In genomic region chr22:40898850-40899357, GRCh38 we compare ENCODE assay signal across 8 cellular contexts. TPM values are rescaled to one million over a fixed set of nuclear protein-coding genes. Genes with fewer than 3 reads are reported as not detected.
DNase-seq lines count a peak whose midpoint lies in the region; ATAC-seq and TF ChIP-seq lines count a peak whose summit lies in the region.

No MANE protein-coding gene starts in this region.

- H3K27ac ChIP-seq in RWPE2 (ENCODE audit: poor library complexity, severe bottlenecking) (no peak overlapping the region), lung (ENCODE audit: low read depth in 1 of 2, low read length in 1 of 2) (no peak overlapping the region)

- H3K27me3 ChIP-seq in RWPE2 (ENCODE audit: insufficient read depth, poor library complexity, severe bottlenecking) (no peaks in the 10 kb centered on the region), lung (ENCODE audit: control insufficient read depth, insufficient read depth) (no peaks in the 10 kb centered on the region)

- DNase-seq in NCI-H1436 (lab: John Stamatoyannopoulos, UW) (peak; percentile 31), NCI-H1436 treated with DMSO at 0.1 percent for 48 hours (lab: John Stamatoyannopoulos, UW) (no peak), KG1 (lab: John Stamatoyannopoulos, UW) (peak; percentile 3), RWPE2 (ENCODE audit: low spot score) (no peak), cerebellum (ENCODE audit: low spot score) (peak; percentile 61), lung (ENCODE audit: low spot score) (no peak)
- no peak for DNase-seq in effector CD8-positive, alpha-beta T cell (lab: John Stamatoyannopoulos, UW)

- 43 to 50% methylated on average over 3 of the region's 3 CpGs for WGBS in lung, 2 donors

- H3K9me3 ChIP-seq in RWPE2 (ENCODE audit: severe bottlenecking) (no peaks in the 10 kb centered on the region), lung (ENCODE audit: control insufficient read depth in 2 of 2, insufficient read depth in 1 of 2, low read length in 1 of 2) (no peaks in the 10 kb centered on the region)

- H3K36me3 ChIP-seq in RWPE2 (ENCODE audit: low read depth) (peaks cover 10% of the 10 kb centered on the region), lung (ENCODE audit: control insufficient read depth in 2 of 2, insufficient read depth in 2 of 2, low read length in 2 of 2) (peaks cover 2% of the 10 kb centered on the region in 2 donors)

- TF ChIP-seq CTCF in RWPE2 (IDR thresholded peaks at IDR 0.05; ENCODE audit: poor library complexity, severe bottlenecking), result peak; percentile 77
- peak; percentile 5 for TF ChIP-seq CTCF in lung (IDR thresholded peaks at IDR 0.05; ENCODE audit: control extremely low read depth, extremely low read depth)

- ATAC-seq in RWPE2 (ENCODE audit: low read depth) (peak; percentile 41; the same call in 1 of the 3 replicates), lung (ENCODE audit: insufficient read depth, low FRiP score) (no peak), GM21619 (IDR thresholded peaks at IDR 0.05; ENCODE audit: unreplicated experiment) (no peak)

- no peak overlapping the region for H3K4me3 ChIP-seq in RWPE2 (ENCODE audit: severe bottlenecking)
- H3K4me3 ChIP-seq in lung, result no peak overlapping the region

- H3K4me1 ChIP-seq in RWPE2 (ENCODE audit: insufficient read depth, poor library complexity, severe bottlenecking) (no peaks in the 10 kb centered on the region), lung (ENCODE audit: control insufficient read depth in 2 of 2, insufficient read depth in 2 of 2, low read length in 2 of 2) (peaks cover 0 to 5% of the 10 kb centered on the region in 2 donors)

RNA-seq across cellular contexts. Expression of gene DNAJB7, which starts 37.0 kb away (rescaled TPM):
- not detected for total RNA-seq in cerebellum
- not detected for total RNA-seq in lung
- not detected for polyA plus RNA-seq in lung

RNA-seq across cellular contexts. Expression of gene XPNPEP3, which starts 42.0 kb away (rescaled TPM):
- total RNA-seq in cerebellum (10.5 TPM), lung (10 to 100 TPM; 14.4 to 24.1 TPM)
- 1 to 10 TPM; 5.1 to 6.3 TPM for polyA plus RNA-seq in lung

RNA-seq across cellular contexts. Expression of gene ST13, which starts 42.5 kb away (rescaled TPM):
- 111 TPM for total RNA-seq in cerebellum
- 100 to 1,000 TPM; 145 to 208 TPM for total RNA-seq in lung
- polyA plus RNA-seq in lung, result 100 to 1,000 TPM in 1 of 2 donors, 10 to 100 TPM in 1; 61.9 to 118 TPM

RNA-seq across cellular contexts. Expression of gene RBX1, which starts 52.3 kb away (rescaled TPM):
- 49.8 TPM for total RNA-seq in cerebellum
- 10 to 100 TPM; 44.8 to 55.8 TPM for total RNA-seq in lung
- polyA plus RNA-seq in lung, result 100 to 1,000 TPM in 1 of 2 donors, 10 to 100 TPM in 1; 72.2 to 144 TPM

Comparison
In these comparisons a context has a peak if more than half of its experiments do, and no peak if none do; other contexts are left out.
1. DNase-seq: peak in NCI-H1436 (single experiment), KG1 (single experiment) and cerebellum (single experiment); none in NCI-H1436 treated with DMSO at 0.1 percent for 48 hours (single experiment), RWPE2 (single experiment), lung (single experiment) and effector CD8-positive, alpha-beta T cell (single experiment).